8 cellular contexts compared by ENCODE assay signal in the genomic region with DNA sequence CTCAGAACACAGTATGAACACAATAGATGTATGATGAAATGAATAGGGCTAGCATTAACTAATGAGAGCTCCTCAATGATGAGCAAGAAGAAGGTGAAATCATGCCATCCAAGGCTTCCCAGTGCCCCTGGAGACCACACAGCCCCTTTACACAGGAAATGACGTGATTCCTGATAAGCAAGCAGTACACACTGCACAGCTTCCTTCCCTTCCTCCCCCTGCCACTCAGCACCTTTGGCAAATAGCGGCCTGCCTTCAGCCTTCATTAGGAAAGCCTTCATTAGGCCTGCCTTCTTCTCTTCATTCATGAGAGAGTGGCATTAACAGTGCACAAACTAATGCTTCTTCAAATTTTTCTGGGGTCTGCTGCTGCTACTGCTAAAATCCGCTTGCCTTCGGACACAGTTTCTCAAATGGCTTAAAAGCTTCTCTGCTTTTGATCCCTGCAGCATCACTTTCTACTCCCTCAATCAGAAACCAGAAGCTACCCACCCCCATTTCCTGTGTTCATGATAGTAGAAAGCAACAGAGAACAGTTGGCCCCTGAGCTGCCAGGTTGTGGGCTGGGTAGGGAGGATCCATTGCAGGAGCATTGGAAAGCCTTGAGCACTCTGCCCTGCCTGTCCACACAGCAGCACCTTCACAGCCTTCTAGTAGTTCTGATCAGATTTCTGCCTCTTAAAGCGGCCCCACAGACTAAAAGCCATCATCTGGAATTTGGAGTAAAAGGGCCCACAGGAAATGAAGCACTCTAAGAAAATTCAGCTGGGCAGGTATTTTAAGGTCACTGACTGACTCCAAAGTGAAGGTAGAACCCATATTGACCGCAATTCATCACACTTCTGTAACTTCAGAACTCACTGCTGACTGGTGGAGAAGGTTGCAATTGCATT.
DNase-seq lines count a peak whose midpoint lies in the region; ATAC-seq, FAIRE-seq and TF ChIP-seq lines count a peak whose summit lies in the region.

No MANE protein-coding gene starts in this region.

- peaks cover 0 to 5% (median 2%) of the 10 kb centered on the region in 7 donors for H3K9me3 Mint-ChIP-seq in CD14-positive monocyte

- peak overlapping the region in 2 of 7 donors; percentile 19 to 52 for H3K27ac Mint-ChIP-seq in CD14-positive monocyte

- H3K4me2 ChIP-seq in A549: no peak overlapping the region

- H3K4me3 ChIP-seq in A549: no peak overlapping the region

- POLR2A ChIA-PET in A549 (lab: Yijun Ruan, JAX): interaction anchor here (0.6 kb wide), 1 partner anchor 1394 kb away, joined by 6 read pairs; no protein-coding TSS in a partner anchor

- no peak for TF ChIP-seq EP300 in A549 (IDR thresholded peaks at IDR 0.05)

- H3K27ac ChIP-seq in A549: no peak overlapping the region

- peaks cover 0 to 3% (median 2%) of the 10 kb centered on the region in 3 donors for H3K27me3 Mint-ChIP-seq in CD14-positive monocyte (ENCODE audit: low read depth in 3 of 3)

- TF ChIP-seq RAD21 in A549 (conservative IDR thresholded peaks at IDR 0.05 in 1 of 2, IDR thresholded peaks at IDR 0.05 in 1 of 2): no peak

- CTCF ChIA-PET in A549 (lab: Yijun Ruan, JAX): interaction anchor here (1.0 to 2.2 kb wide), 3 partner anchors 9 to 35 kb away, joined by 4 to 5 read pairs (median 4); no protein-coding TSS in a partner anchor

- DNase-seq in A549 (ENCODE audit: low read depth in 1 of 2, low spot score in 1 of 2): no peak
- peak; percentile 13 for DNase-seq in activated CD4-positive, alpha-beta T cell treated with anti-CD3 and anti-CD28 coated beads, Interleukin-2, amount 50 U/mL, for 1 hour
- DNase-seq in left lobe of liver (ENCODE audit: low spot score): no peak
- no peak for DNase-seq in NCI-H2029 (lab: John Stamatoyannopoulos, UW)
- no peak for DNase-seq in KG1 (lab: John Stamatoyannopoulos, UW)
- DNase-seq in CD14-positive monocyte (ENCODE audit: low spot score): no peak

- no peaks in the 10 kb centered on the region for H3K9me3 ChIP-seq in A549

- FAIRE-seq in A549 (lab: Jason Lieb, UNC): no peak

- ATAC-seq in A549: peak; percentile 30 to 47; a peak in 3 of 6 replicates
- ATAC-seq in GM19035 (IDR thresholded peaks at IDR 0.05; ENCODE audit: unreplicated experiment): peak; percentile 83
- ATAC-seq in HG03108 (IDR thresholded peaks at IDR 0.05; ENCODE audit: unreplicated experiment): peak; percentile 60
- peak; percentile 28 for ATAC-seq in left lobe of liver

- intact Hi-C loops in CD14-positive monocyte (cut with micrococcal nuclease): no loop called here

- 47% methylated on average over 6 of the region's 6 CpGs for WGBS in A549 (ENCODE audit: missing lambda C conversion rate)

- peak overlapping the region in 1 of 2 donors; percentile 19 for H3K4me3 Mint-ChIP-seq in CD14-positive monocyte

- TF ChIP-seq POLR2A in A549 (IDR thresholded peaks at IDR 0.05; ENCODE audit: low read length): no peak

- TF ChIP-seq CTCF in A549 (IDR thresholded peaks at IDR 0.05) (no peak), CD14-positive monocyte (IDR thresholded peaks at IDR 0.05) (no peak)

- no peaks in the 10 kb centered on the region for H3K36me3 Mint-ChIP-seq in CD14-positive monocyte

- H3K4me1 Mint-ChIP-seq in CD14-positive monocyte: peaks cover 14% of the 10 kb centered on the region

- no peaks in the 10 kb centered on the region for H3K4me1 ChIP-seq in A549

TF ChIP-seq in A549, 52 proteins besides CTCF, POLR2A, EP300 and RAD21:
- TF ChIP-seq ZFP36 (IDR thresholded peaks at IDR 0.05; ENCODE audit: borderline replicate concordance, partially characterized antibody): no peak
- TF ChIP-seq, protein P1, sequence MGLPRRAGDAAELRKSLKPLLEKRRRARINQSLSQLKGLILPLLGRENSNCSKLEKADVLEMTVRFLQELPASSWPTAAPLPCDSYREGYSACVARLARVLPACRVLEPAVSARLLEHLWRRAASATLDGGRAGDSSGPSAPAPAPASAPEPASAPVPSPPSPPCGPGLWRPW (IDR thresholded peaks at IDR 0.05): no peak
- TF ChIP-seq RNF2 (IDR thresholded peaks at IDR 0.05; ENCODE audit: borderline replicate concordance, low read depth): no peak
- no peak for TF ChIP-seq CHD4 (IDR thresholded peaks at IDR 0.05; ENCODE audit: borderline replicate concordance)
- no peak for TF ChIP-seq RFX5 (IDR thresholded peaks at IDR 0.05)
- TF ChIP-seq BHLHE40 (IDR thresholded peaks at IDR 0.05; ENCODE audit: low read depth, low read length): no peak

Comparison
In these comparisons a context has a peak if more than half of its experiments do, and no peak if none do; other contexts are left out.
1. ATAC-seq: peak in every context shown above with its lines; median percentile 83 in GM19035; 60 in HG03108; 38 in A549; 28 in left lobe of liver.